ENCODE assay signal across 1 cellular context in the genomic region with DNA sequence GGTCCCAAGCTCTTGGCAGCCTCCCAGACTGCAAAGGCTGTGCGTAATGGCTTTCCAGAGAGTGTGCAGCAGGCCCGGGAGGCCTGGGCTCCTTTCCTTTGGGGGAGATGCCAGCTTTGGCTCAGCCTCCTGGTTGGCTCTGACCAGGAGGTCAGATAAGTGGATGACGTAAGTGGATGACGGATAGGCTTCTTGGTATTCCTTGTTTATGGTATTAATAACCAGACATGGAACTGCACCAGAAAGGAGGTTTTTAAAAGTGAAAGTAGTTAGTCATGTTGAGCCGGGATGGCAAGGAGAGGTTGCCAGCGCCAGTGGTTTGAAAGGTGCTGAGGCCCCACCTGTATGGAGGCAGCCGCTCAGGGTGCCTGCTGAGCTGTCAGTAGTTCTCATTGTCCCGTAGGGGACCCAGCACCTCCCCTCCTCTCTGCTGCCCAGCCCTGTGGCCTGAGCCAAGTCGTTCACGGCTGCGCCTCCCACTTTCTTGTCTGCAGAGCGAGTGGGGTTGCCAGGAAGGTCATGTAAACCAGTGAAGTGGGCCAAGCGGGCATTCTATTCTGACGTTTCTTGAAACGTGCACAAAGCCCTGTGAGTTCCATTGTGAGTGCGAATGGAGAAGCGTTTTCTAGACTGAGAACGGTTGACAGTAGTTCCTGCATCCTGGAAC.
TF ChIP-seq lines count a peak whose summit lies in the region.

No MANE protein-coding gene starts in this region.

TF ChIP-seq in HepG2, 621 proteins besides CTCF, POLR2A, EP300 and RAD21 (continued from another document):
- TF ChIP-seq SIX1 (CRISPR knock-in tag; IDR thresholded peaks at IDR 0.05; ENCODE audit: borderline replicate concordance) (no peak), ZFP41 (CRISPR knock-in tag; IDR thresholded peaks at IDR 0.05; ENCODE audit: borderline replicate concordance) (no peak), ATF7 (IDR thresholded peaks at IDR 0.05) (peak; percentile 53), ATF7 (CRISPR knock-in tag; IDR thresholded peaks at IDR 0.05) (no peak)
